In the genomic region with DNA sequence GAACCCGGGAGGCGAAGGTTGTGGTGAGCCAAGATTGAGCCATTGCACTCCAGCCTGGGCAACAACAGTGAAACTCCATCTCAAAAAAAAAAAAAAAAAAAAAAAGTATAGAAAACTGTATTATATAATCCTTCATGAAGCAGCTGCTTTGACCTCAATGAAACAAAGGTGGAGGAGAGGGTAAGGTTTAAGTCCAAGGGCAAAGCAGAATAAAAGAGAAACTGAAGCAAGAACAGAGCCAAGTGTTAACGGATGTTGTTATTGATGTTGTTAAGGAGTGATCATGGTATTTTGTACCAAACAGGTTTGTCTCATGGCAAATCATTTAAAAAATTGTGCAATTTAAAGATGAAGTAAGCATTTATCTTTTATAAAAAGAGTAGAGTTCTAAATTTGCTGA, we compare ENCODE assay signal across 19 cellular contexts.
"Had no signal": no experiment of that assay in that cellular context is flagged by ENCODE, and none has a peak within 500 bp of the region (broad histone marks: within the 10 kb centered on the region; RNA-seq: fewer than 3 reads in every experiment).

No MANE protein-coding gene starts in this region.

- H3K4me3 ChIP-seq: coronary artery, heart left ventricle, left lung, lung, psoas muscle, smooth muscle cell, tibial artery, upper lobe of left lung, vagina had no signal

- H3K4me1 Mint-ChIP-seq: stimulated activated memory B cell treated with anti-CD40 and anti-IgM and Interleukin-4, amounts not matched to agents 10 μg/mL and 1 μg/mL and 100 μg/mL, for 72 hours had no signal

- H3K36me3 Mint-ChIP-seq: naive thymus-derived CD4-positive, alpha-beta T cell; stimulated activated memory B cell treated with anti-CD40 and anti-IgM and Interleukin-4, amounts not matched to agents 10 μg/mL and 1 μg/mL and 100 μg/mL, for 72 hours had no signal

- H3K27me3 ChIP-seq: heart left ventricle, tibial artery, upper lobe of left lung, vagina had no signal

- H3K9me3 ChIP-seq: heart left ventricle, left lung, psoas muscle, tibial artery, upper lobe of left lung, vagina had no signal

- H3K9me3 Mint-ChIP-seq: naive thymus-derived CD4-positive, alpha-beta T cell; stimulated activated memory B cell treated with anti-CD40 and anti-IgM and Interleukin-4, amounts not matched to agents 10 μg/mL and 1 μg/mL and 100 μg/mL, for 72 hours; stimulated activated naive CD8-positive, alpha-beta T cell treated with anti-CD3 and anti-CD28 coated beads, Interleukin-15, Interleukin-2, amounts not matched to agents 100 ng/mL and 50 ng/mL, for 24 hours had no signal

- H3K4me3 Mint-ChIP-seq: naive thymus-derived CD4-positive, alpha-beta T cell; nephron progenitor cell; stimulated activated memory B cell treated with anti-CD40 and anti-IgM and Interleukin-4, amounts not matched to agents 10 μg/mL and 1 μg/mL and 100 μg/mL, for 72 hours; stimulated activated naive CD8-positive, alpha-beta T cell treated with anti-CD3 and anti-CD28 coated beads, Interleukin-15, Interleukin-2, amounts not matched to agents 100 ng/mL and 50 ng/mL, for 24 hours had no signal

- H3K36me3 ChIP-seq: heart left ventricle, left lung, tibial artery, upper lobe of left lung, vagina had no signal

- H3K4me2 ChIP-seq: smooth muscle cell had no signal

- H3K27ac Mint-ChIP-seq: naive thymus-derived CD4-positive, alpha-beta T cell; nephron progenitor cell; stimulated activated memory B cell treated with anti-CD40 and anti-IgM and Interleukin-4, amounts not matched to agents 10 μg/mL and 1 μg/mL and 100 μg/mL, for 72 hours; stimulated activated naive CD8-positive, alpha-beta T cell treated with anti-CD3 and anti-CD28 coated beads, Interleukin-15, Interleukin-2, amounts not matched to agents 100 ng/mL and 50 ng/mL, for 24 hours had no signal

- DNase-seq: effector CD4-positive, alpha-beta T cell; heart left ventricle; hippocampal formation; kidney glomerular epithelial cell; left lung; mesendoderm; naive thymus-derived CD4-positive, alpha-beta T cell; nephron progenitor cell; psoas muscle; retina; stimulated activated CD4-positive, alpha-beta T cell treated with anti-CD3 and anti-CD28 coated beads, Interleukin-4, amount 100 ng/mL, for 24 hours; tibial artery; upper lobe of left lung had no signal

- H3K27ac ChIP-seq: coronary artery, heart left ventricle, left lung, psoas muscle, tibial artery, upper lobe of left lung, vagina had no signal
